In the genomic region with DNA sequence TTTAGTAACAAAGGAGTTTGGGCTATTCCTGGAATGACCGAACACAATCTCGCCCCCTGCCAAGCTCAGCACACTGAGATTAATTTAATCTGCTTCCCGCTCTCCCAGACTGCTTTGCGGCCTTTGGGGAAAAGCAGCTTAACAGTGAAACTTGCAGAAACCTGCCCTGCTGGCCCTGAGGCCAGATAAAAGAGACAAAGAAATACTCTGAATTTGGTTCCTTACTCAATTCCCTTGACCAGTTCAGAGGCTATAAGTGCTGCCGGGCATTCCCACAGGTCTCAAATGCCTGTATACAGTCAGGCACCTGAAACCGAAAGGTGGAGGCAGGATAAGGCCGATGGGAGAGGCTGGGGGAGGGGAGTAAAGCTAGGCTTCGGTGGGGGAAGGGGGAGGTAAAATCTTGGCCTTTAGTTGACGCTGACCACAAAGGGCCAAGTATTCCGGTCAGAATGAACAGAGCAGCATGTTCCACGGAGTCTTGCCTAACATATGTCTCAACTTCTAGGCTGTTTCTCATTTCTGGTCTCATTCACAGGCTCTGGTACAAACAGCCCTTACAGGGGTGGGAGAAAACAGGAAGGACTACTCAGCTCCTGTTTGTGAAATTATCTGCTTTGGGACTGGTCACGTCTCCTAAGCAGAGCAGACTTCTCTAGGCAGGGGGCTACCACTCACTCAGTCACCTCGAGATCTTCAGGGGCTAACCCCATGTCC, we compare ENCODE assay signal across 8 cellular contexts. TPM values are rescaled to one million over a fixed set of nuclear protein-coding genes. Genes with fewer than 3 reads are reported as not detected.
DNase-seq lines count a peak whose midpoint lies in the region; ATAC-seq lines count a peak whose summit lies in the region.

No MANE protein-coding gene starts in this region.

- H3K4me3 Mint-ChIP-seq in activated CD4-positive, alpha-beta memory T cell treated with anti-CD3 and anti-CD28 coated beads for 36 hours: no peak overlapping the region
- no peak overlapping the region for H3K4me3 Mint-ChIP-seq in natural killer cell treated with Interleukin-12 subunit alpha and Interleukin-12 subunit beta and Interleukin-15 and Interleukin-18, amount 100 ng/mL, for 72 hours

- H3K27ac ChIP-seq in mesenchymal stem cell (ENCODE audit: low read length, poor library complexity, severe bottlenecking): peak overlapping the region; percentile 84
- peak overlapping the region; percentile 73 for H3K27ac ChIP-seq in urinary bladder (ENCODE audit: low read depth)

- peak overlapping the region; percentile 80 for H3K9ac ChIP-seq in mesenchymal stem cell (ENCODE audit: low read length)

- CTCF ChIA-PET in activated CD4-positive, alpha-beta memory T cell treated with anti-CD3 and anti-CD28 coated beads for 36 hours (lab: Charles Lee): interaction anchor here (2.2 kb wide), 1 partner anchor 43 kb away, joined by 10 read pairs; no protein-coding TSS in a partner anchor

- peak overlapping the region; percentile 29 for H2BK120ac ChIP-seq in mesenchymal stem cell (ENCODE audit: low read depth, low read length)

- no peak overlapping the region for H2AFZ ChIP-seq in mesenchymal stem cell (ENCODE audit: low read depth, low read length)

- POLR2A ChIA-PET in activated CD4-positive, alpha-beta memory T cell treated with anti-CD3 and anti-CD28 coated beads for 36 hours (lab: Charles Lee): interaction anchor here (2.0 kb wide), 1 partner anchor 11 kb away, joined by 6 read pairs; no protein-coding TSS in a partner anchor

- no peaks in the 10 kb centered on the region for H3K27me3 Mint-ChIP-seq in activated CD4-positive, alpha-beta memory T cell treated with anti-CD3 and anti-CD28 coated beads for 36 hours
- H3K27me3 Mint-ChIP-seq in natural killer cell treated with Interleukin-12 subunit alpha and Interleukin-12 subunit beta and Interleukin-15 and Interleukin-18, amount 100 ng/mL, for 72 hours: no peaks in the 10 kb centered on the region

- no peak overlapping the region for H3K27ac Mint-ChIP-seq in activated CD4-positive, alpha-beta memory T cell treated with anti-CD3 and anti-CD28 coated beads for 36 hours
- H3K27ac Mint-ChIP-seq in natural killer cell treated with Interleukin-12 subunit alpha and Interleukin-12 subunit beta and Interleukin-15 and Interleukin-18, amount 100 ng/mL, for 72 hours: no peak overlapping the region

- H3K23ac ChIP-seq in mesenchymal stem cell (ENCODE audit: low read length in 2 of 2): no peak overlapping the region

- WGBS in mesenchymal stem cell: 33% methylated on average over 12 of the region's 13 CpGs
- WGBS in urinary bladder: 16% methylated on average over 13 of the region's 13 CpGs

- H3K36me3 ChIP-seq in mesenchymal stem cell (ENCODE audit: control insufficient read depth in 1 of 2, insufficient read depth in 2 of 2, low read depth in 1 of 2, low read length in 2 of 2): peaks cover 25 to 47% of the 10 kb centered on the region in 2 experiments
- H3K36me3 ChIP-seq in urinary bladder (ENCODE audit: insufficient read depth): no peaks in the 10 kb centered on the region

- H3K9me3 Mint-ChIP-seq in activated CD4-positive, alpha-beta memory T cell treated with anti-CD3 and anti-CD28 coated beads for 36 hours: no peaks in the 10 kb centered on the region
- H3K9me3 Mint-ChIP-seq in natural killer cell treated with Interleukin-12 subunit alpha and Interleukin-12 subunit beta and Interleukin-15 and Interleukin-18, amount 100 ng/mL, for 72 hours: no peaks in the 10 kb centered on the region

- intact Hi-C loops in activated CD4-positive, alpha-beta memory T cell treated with anti-CD3 and anti-CD28 coated beads for 36 hours (cut with micrococcal nuclease): no loop called here

- peak overlapping the region; percentile 78 for H2AK5ac ChIP-seq in mesenchymal stem cell (ENCODE audit: low read length, severe bottlenecking)

- peak overlapping the region; percentile 16 for H4K91ac ChIP-seq in mesenchymal stem cell (ENCODE audit: low read length)

- H3K79me1 ChIP-seq in mesenchymal stem cell (replicated peaks; ENCODE audit: low read length, poor library complexity, severe bottlenecking): no peaks in the 10 kb centered on the region

- DNase-seq in NCI-H1417 (lab: John Stamatoyannopoulos, UW): peak in 2 of 3 experiments; percentile 31 to 49
- no peak for DNase-seq in NCI-H1417 treated with DMSO at 0.1 percent for 48 hours (lab: John Stamatoyannopoulos, UW)
- DNase-seq in dermis blood vessel endothelial cell: peak; percentile 56
- peak; percentile 97 for DNase-seq in mesenchymal stem cell
- DNase-seq in activated CD4-positive, alpha-beta memory T cell treated with anti-CD3 and anti-CD28 coated beads for 36 hours: no peak
- DNase-seq in natural killer cell treated with Interleukin-12 subunit alpha and Interleukin-12 subunit beta and Interleukin-15 and Interleukin-18, amount 100 ng/mL, for 72 hours (ENCODE audit: low spot score): no peak
- no peak for DNase-seq in activated effector memory CD4-positive, alpha-beta T cell treated with Interleukin-2 at 50 U/mL for 16 hours

- H3K18ac ChIP-seq in mesenchymal stem cell (ENCODE audit: low read depth in 1 of 2, low read length in 2 of 2): peak overlapping the region; percentile 40 to 82

- H3K36me3 Mint-ChIP-seq in activated CD4-positive, alpha-beta memory T cell treated with anti-CD3 and anti-CD28 coated beads for 36 hours: peaks cover 7% of the 10 kb centered on the region
- no peaks in the 10 kb centered on the region for H3K36me3 Mint-ChIP-seq in natural killer cell treated with Interleukin-12 subunit alpha and Interleukin-12 subunit beta and Interleukin-15 and Interleukin-18, amount 100 ng/mL, for 72 hours

- no peak overlapping the region for H2BK15ac ChIP-seq in mesenchymal stem cell (ENCODE audit: low read depth, poor library complexity, severe bottlenecking)

- peak overlapping the region in 1 of 2 experiments; percentile 13 for H3K4ac ChIP-seq in mesenchymal stem cell (ENCODE audit: low read depth in 1 of 2, low read length in 2 of 2)

- H3K4me1 Mint-ChIP-seq in activated CD4-positive, alpha-beta memory T cell treated with anti-CD3 and anti-CD28 coated beads for 36 hours (ENCODE audit: low read depth): peaks cover 26% of the 10 kb centered on the region
- peaks cover 15 to 29% of the 10 kb centered on the region in 2 donors for H3K4me1 Mint-ChIP-seq in natural killer cell treated with Interleukin-12 subunit alpha and Interleukin-12 subunit beta and Interleukin-15 and Interleukin-18, amount 100 ng/mL, for 72 hours (ENCODE audit: low read depth in 2 of 2)

- no peaks in the 10 kb centered on the region for H3K9me3 ChIP-seq in mesenchymal stem cell (ENCODE audit: control insufficient read depth, low read length)

- no peak overlapping the region for H2BK12ac ChIP-seq in mesenchymal stem cell (ENCODE audit: low read length in 2 of 2)

- H3K27me3 ChIP-seq in mesenchymal stem cell (ENCODE audit: control insufficient read depth in 1 of 2, insufficient read depth in 1 of 2, low read length in 2 of 2): no peaks in the 10 kb centered on the region

- peaks cover 41% of the 10 kb centered on the region for H3K4me1 ChIP-seq in mesenchymal stem cell (ENCODE audit: control insufficient read depth, insufficient read depth, low read depth, low read length)
- H3K4me1 ChIP-seq in urinary bladder (ENCODE audit: insufficient read depth): no peaks in the 10 kb centered on the region

- H3K4me3 ChIP-seq in mesenchymal stem cell (ENCODE audit: insufficient read depth in 1 of 2, low read depth in 1 of 2, low read length in 2 of 2) (peak overlapping the region in 1 of 2 experiments; percentile 49), urinary bladder (ENCODE audit: low read depth, low read length) (no peak overlapping the region)

- peak overlapping the region; percentile 54 for H2BK5ac ChIP-seq in mesenchymal stem cell (ENCODE audit: low read depth, low read length, poor library complexity, severe bottlenecking)

- no peak overlapping the region for H4K8ac ChIP-seq in mesenchymal stem cell (ENCODE audit: low read length)

- no peak for ATAC-seq in natural killer cell treated with Interleukin-12 subunit alpha and Interleukin-12 subunit beta and Interleukin-15 and Interleukin-18, amount 100 ng/mL, for 72 hours

- H3K4me2 ChIP-seq in mesenchymal stem cell (ENCODE audit: low read length, poor library complexity, severe bottlenecking): peak overlapping the region; percentile 20

- H3K14ac ChIP-seq in mesenchymal stem cell (ENCODE audit: low read length in 2 of 2): no peak overlapping the region

RNA-seq across cellular contexts. Expression of a gene that starts 17.8 kb away (rescaled TPM):
- total RNA-seq in dermis blood vessel endothelial cell (not detected in 2 replicates), urinary bladder (not detected)
- 0.04 TPM for polyA plus RNA-seq in mesenchymal stem cell (2013, experiment 1 of 2)
- polyA plus RNA-seq in mesenchymal stem cell (2013, experiment 2 of 2): not detected
- not detected for polyA plus RNA-seq in urinary bladder
- total RNA-seq in activated CD4-positive, alpha-beta memory T cell treated with anti-CD3 and anti-CD28 coated beads for 36 hours: not detected
- not detected for total RNA-seq in natural killer cell treated with Interleukin-12 subunit alpha and Interleukin-12 subunit beta and Interleukin-15 and Interleukin-18, amount 100 ng/mL, for 72 hours

Comparison
In these comparisons a context has a peak if more than half of its experiments do, and no peak if none do; other contexts are left out.
1. DNase-seq: peak in NCI-H1417 (2 of 3), dermis blood vessel endothelial cell (single experiment) and mesenchymal stem cell (single experiment); none in NCI-H1417 treated with DMSO at 0.1 percent for 48 hours (single experiment), activated CD4-positive, alpha-beta memory T cell treated with anti-CD3 and anti-CD28 coated beads for 36 hours (single experiment), natural killer cell treated with Interleukin-12 subunit alpha and Interleukin-12 subunit beta and Interleukin-15 and Interleukin-18, amount 100 ng/mL, for 72 hours (single experiment) and activated effector memory CD4-positive, alpha-beta T cell treated with Interleukin-2 at 50 U/mL for 16 hours (single experiment).